25 cellular contexts compared by ENCODE assay signal in genomic region chr17:49041527-49041926, GRCh38. TPM values are rescaled to one million over a fixed set of nuclear protein-coding genes. Genes with fewer than 3 reads are reported as not detected.
"Had no signal": no experiment of that assay in that cellular context is flagged by ENCODE, and none has a peak within 500 bp of the region (broad histone marks: within the 10 kb centered on the region; RNA-seq: fewer than 3 reads in every experiment).

No MANE protein-coding gene starts in this region.

- H3K4me3 Mint-ChIP-seq: dendritic cell treated with granulocyte-macrophage colony-stimulating factor and Interleukin-4, amounts not matched to agents 40 ng/mL and 50 ng/mL, for 4 days; effector memory CD8-positive, alpha-beta T cell; immature natural killer cell; naive thymus-derived CD4-positive, alpha-beta T cell had no signal

- H2AFZ ChIP-seq: hepatocyte had no signal

- H3K27me3 ChIP-seq: colonic mucosa, hepatocyte had no signal

- H3K27ac Mint-ChIP-seq: dendritic cell treated with granulocyte-macrophage colony-stimulating factor and Interleukin-4, amounts not matched to agents 40 ng/mL and 50 ng/mL, for 4 days; effector memory CD8-positive, alpha-beta T cell; immature natural killer cell; naive thymus-derived CD4-positive, alpha-beta T cell had no signal

- DNase-seq: colonic mucosa; cortex of kidney; effector CD8-positive, alpha-beta T cell; effector memory CD8-positive, alpha-beta T cell; foreskin keratinocyte; heart left ventricle; hypothalamus; immature natural killer cell; islet precursor cell; kidney; kidney glomerular epithelial cell; left colon; left ventricle myocardium superior; lower lobe of right lung; mesenchymal stem cell; midbrain; naive thymus-derived CD4-positive, alpha-beta T cell had no signal

- H3K4me3 ChIP-seq: colonic mucosa, esophagus muscularis mucosa, gastroesophageal sphincter, heart left ventricle, hepatocyte, lower lobe of right lung had no signal

- H3K4me1 Mint-ChIP-seq: immature natural killer cell; naive thymus-derived CD4-positive, alpha-beta T cell had no signal

- H3K4me1 ChIP-seq: colonic mucosa, esophagus muscularis mucosa, foreskin keratinocyte, gastroesophageal sphincter, heart left ventricle, lower lobe of right lung had no signal

- ATAC-seq: effector memory CD8-positive, alpha-beta T cell; foreskin keratinocyte; gastroesophageal sphincter; heart left ventricle; left colon; left lobe of liver; left ventricle myocardium superior; lower lobe of right lung; naive thymus-derived CD4-positive, alpha-beta T cell had no signal

- FAIRE-seq: frontal cortex, kidney had no signal

- H3K36me3 ChIP-seq: colonic mucosa, esophagus muscularis mucosa, gastroesophageal sphincter, heart left ventricle, lower lobe of right lung had no signal

- H3K4me2 ChIP-seq: hepatocyte had no signal

- H3K36me3 Mint-ChIP-seq: immature natural killer cell; naive thymus-derived CD4-positive, alpha-beta T cell had no signal

- H3K27ac ChIP-seq: colonic mucosa, esophagus muscularis mucosa, foreskin keratinocyte, gastroesophageal sphincter, heart left ventricle, hepatocyte, lower lobe of right lung had no signal

- H3K9me3 Mint-ChIP-seq: dendritic cell treated with granulocyte-macrophage colony-stimulating factor and Interleukin-4, amounts not matched to agents 40 ng/mL and 50 ng/mL, for 4 days; effector memory CD8-positive, alpha-beta T cell; immature natural killer cell; naive thymus-derived CD4-positive, alpha-beta T cell had no signal

- H3K9me3 ChIP-seq: colonic mucosa, esophagus muscularis mucosa, gastroesophageal sphincter, heart left ventricle, lower lobe of right lung had no signal

RNA-seq across cellular contexts. Expression of gene IGF2BP1, which starts 44.3 kb away (rescaled TPM):
- total RNA-seq: esophagus muscularis mucosa; foreskin keratinocyte; heart left ventricle; left ventricle myocardium superior; lower leg skin; lower lobe of right lung; mesenteric fat pad; naive thymus-derived CD4-positive, alpha-beta T cell had no signal
- polyA plus RNA-seq: foreskin keratinocyte; immature natural killer cell; naive thymus-derived CD4-positive, alpha-beta T cell had no signal
